In genomic region chr3:37713820-37714204, GRCh38 we compare ENCODE assay signal across 17 cellular contexts.
DNase-seq lines count a peak whose midpoint lies in the region; ATAC-seq and TF ChIP-seq lines count a peak whose summit lies in the region.
"Had no signal": no experiment of that assay in that cellular context is flagged by ENCODE, and none has a peak within 500 bp of the region (broad histone marks: within the 10 kb centered on the region; RNA-seq: fewer than 3 reads in every experiment).

No MANE protein-coding gene starts in this region.

- H3K4me1 Mint-ChIP-seq in MCF 10A (ENCODE audit: insufficient read depth, unreplicated experiment) (peaks cover 4% of the 10 kb centered on the region), neural progenitor cell (peaks cover 22% of the 10 kb centered on the region)
- H3K4me1 Mint-ChIP-seq: CD8-positive, alpha-beta memory T cell had no signal

- H4K20me1 ChIP-seq in neural progenitor cell (ENCODE audit: low read depth) (no peaks in the 10 kb centered on the region), mammary epithelial cell (ENCODE audit: insufficient read depth, low read length) (no peaks in the 10 kb centered on the region)
- H4K20me1 ChIP-seq: BLaER1 had no signal

- TF ChIP-seq EP300 in gastroesophageal sphincter (IDR thresholded peaks at IDR 0.05) = no peak

- no peak overlapping the region for H3K27ac Mint-ChIP-seq in MCF 10A (ENCODE audit: low read depth, unreplicated experiment)
- H3K27ac Mint-ChIP-seq in neural progenitor cell = peak overlapping the region; percentile 28
- H3K27ac Mint-ChIP-seq: CD8-positive, alpha-beta memory T cell had no signal

- intact Hi-C loops in breast epithelium (cut with DNase I; ENCODE audit: low total_unique reads) = no loop called here
- intact Hi-C loops in MCF 10A (cut with micrococcal nuclease) = no loop called here
- intact Hi-C loops in tibial artery (cut with DNase I; ENCODE audit: low total_unique reads) = no loop called here
- intact Hi-C loops in mammary epithelial cell (cut with micrococcal nuclease) = no loop called here

- dilution Hi-C loops in mammary epithelial cell (cut with HindIII; ENCODE audit: low sequenced_read_pairs) = no loop called here

- H3F3A ChIP-seq in neural progenitor cell (ENCODE audit: low read depth) = no peaks in the 10 kb centered on the region

- no peak overlapping the region for H3K4me3 Mint-ChIP-seq in MCF 10A (ENCODE audit: unreplicated experiment)
- no peak overlapping the region for H3K4me3 Mint-ChIP-seq in neural progenitor cell
- H3K4me3 Mint-ChIP-seq: CD8-positive, alpha-beta memory T cell had no signal

- WGBS in gastroesophageal sphincter (ENCODE audit: low coverage in 1 of 2), 2 donors = 0% methylated on average over 1 of the region's 1 CpG; no CpG with 5 or more reads in 1 of the 2 donors
- 100% methylated on average over 1 of the region's 1 CpG for WGBS in mammary epithelial cell (ENCODE audit: low coverage, missing lambda C conversion rate)

- no peaks in the 10 kb centered on the region for H3K9me3 Mint-ChIP-seq in MCF 10A (ENCODE audit: unreplicated experiment)
- H3K9me3 Mint-ChIP-seq in neural progenitor cell = no peaks in the 10 kb centered on the region
- H3K9me3 Mint-ChIP-seq: CD8-positive, alpha-beta memory T cell had no signal

- in situ Hi-C loops in mammary epithelial cell (cut with MboI; ENCODE audit: low sequenced_read_pairs in 2 of 2) = no loop called here

- BruUV-seq in MCF 10A (replicated peaks; lab: Mats Ljungman, UMichigan) (no TSS peak), mammary epithelial cell (replicated peaks; lab: Mats Ljungman, UMichigan) (no TSS peak)

- H3K4me3 ChIP-seq in breast epithelium = no peak overlapping the region
- H3K4me3 ChIP-seq in gastroesophageal sphincter = no peak overlapping the region
- no peak overlapping the region for H3K4me3 ChIP-seq in neural progenitor cell
- H3K4me3 ChIP-seq in tibial artery = peak overlapping the region in 1 of 2 donors; percentile 11
- no peak overlapping the region for H3K4me3 ChIP-seq in mammary epithelial cell (replicated peaks in 1 of 3; ENCODE audit: insufficient read depth in 1 of 3, low read depth in 2 of 3, low read length in 3 of 3)
- H3K4me3 ChIP-seq: BLaER1 had no signal

- ATAC-seq in gastroesophageal sphincter (no peak), HG03565 (IDR thresholded peaks at IDR 0.05; ENCODE audit: unreplicated experiment) (no peak)

- H3K79me2 ChIP-seq in neural progenitor cell (ENCODE audit: low read depth) (no peaks in the 10 kb centered on the region), mammary epithelial cell (ENCODE audit: insufficient read depth, low read length) (no peaks in the 10 kb centered on the region)

- POLR2A ChIA-PET in MCF 10A (lab: Yijun Ruan, JAX) = no interaction called here

- H3K27me3 ChIP-seq in breast epithelium (no peaks in the 10 kb centered on the region), gastroesophageal sphincter (no peaks in the 10 kb centered on the region), neural progenitor cell (no peaks in the 10 kb centered on the region), tibial artery (no peaks in the 10 kb centered on the region), mammary epithelial cell (ENCODE audit: insufficient read depth, low read length) (no peaks in the 10 kb centered on the region)
- H3K27me3 ChIP-seq: BLaER1 had no signal

- CTCF ChIA-PET in MCF 10A (lab: Yijun Ruan, JAX) = interaction anchor here (0.6 kb wide), 1 partner anchor 64 kb away, joined by 3 read pairs; no protein-coding TSS in a partner anchor
- CTCF ChIA-PET in mammary epithelial cell (lab: Charles Lee; ENCODE audit: low non-redundant PET) = no interaction called here

- DNase-seq in breast epithelium (ENCODE audit: low spot score in 2 of 2) (no peak), MCF 10A (ENCODE audit: unreplicated experiment) (no peak), neural progenitor cell (ENCODE audit: low spot score) (no peak), tibial artery (peak in 1 of 2 donors; percentile 60), COLO829 (ENCODE audit: low spot score) (no peak), mammary epithelial cell (no peak)
- DNase-seq: CD8-positive, alpha-beta memory T cell; H7; MM.1S; NCI-H1930; NCI-H2171; NCI-H446 treated with DMSO at 0.1 percent for 48 hours; NCI-H748 treated with DMSO at 0.1 percent for 48 hours had no signal

- H2AFZ ChIP-seq in neural progenitor cell (replicated peaks) = peak overlapping the region; percentile 69
- no peak overlapping the region for H2AFZ ChIP-seq in mammary epithelial cell (ENCODE audit: low read depth, low read length)

- no peak overlapping the region for H3K9ac ChIP-seq in neural progenitor cell
- H3K9ac ChIP-seq in mammary epithelial cell (ENCODE audit: insufficient read depth, low read length) = no peak overlapping the region
- H3K9ac ChIP-seq: BLaER1 had no signal

- TF ChIP-seq POLR2A in breast epithelium (IDR thresholded peaks at IDR 0.05) = no peak
- no peak for TF ChIP-seq POLR2A in gastroesophageal sphincter (IDR thresholded peaks at IDR 0.05)

- no peak overlapping the region for H3K4me2 ChIP-seq in neural progenitor cell
- H3K4me2 ChIP-seq in mammary epithelial cell (ENCODE audit: insufficient read depth, low read depth, low read length) = no peak overlapping the region
- H3K4me2 ChIP-seq: BLaER1 had no signal

- H3K27ac ChIP-seq in breast epithelium (peak overlapping the region; percentile 7 to 43), gastroesophageal sphincter (peak overlapping the region in 3 of 4 donors; percentile 62 to 70 (median 63)), neural progenitor cell (no peak overlapping the region), tibial artery (peak overlapping the region; percentile 75 to 79), mammary epithelial cell (ENCODE audit: insufficient read depth, low read depth, low read length) (no peak overlapping the region)
- H3K27ac ChIP-seq: 22Rv1, BLaER1 had no signal

- H3K9me3 ChIP-seq in breast epithelium = no peaks in the 10 kb centered on the region
- no peaks in the 10 kb centered on the region for H3K9me3 ChIP-seq in gastroesophageal sphincter
- no peaks in the 10 kb centered on the region for H3K9me3 ChIP-seq in neural progenitor cell (ENCODE audit: low read depth)
- no peaks in the 10 kb centered on the region for H3K9me3 ChIP-seq in tibial artery
- H3K9me3 ChIP-seq in mammary epithelial cell (replicated peaks; ENCODE audit: insufficient read depth, low read length) = no peaks in the 10 kb centered on the region
- H3K9me3 ChIP-seq: BLaER1 had no signal

- H3K36me3 Mint-ChIP-seq in MCF 10A (ENCODE audit: insufficient read depth, unreplicated experiment) (peaks cover 1% of the 10 kb centered on the region), neural progenitor cell (no peaks in the 10 kb centered on the region)
- H3K36me3 Mint-ChIP-seq: CD8-positive, alpha-beta memory T cell had no signal

- H3K36me3 ChIP-seq in breast epithelium = no peaks in the 10 kb centered on the region
- peaks cover 0 to 23% of the 10 kb centered on the region in 2 donors for H3K36me3 ChIP-seq in gastroesophageal sphincter
- no peaks in the 10 kb centered on the region for H3K36me3 ChIP-seq in neural progenitor cell
- peaks cover 0 to 6% (median 0%) of the 10 kb centered on the region in 3 donors for H3K36me3 ChIP-seq in tibial artery
- no peaks in the 10 kb centered on the region for H3K36me3 ChIP-seq in mammary epithelial cell (ENCODE audit: insufficient read depth, low read length)
- H3K36me3 ChIP-seq: BLaER1 had no signal

- TF ChIP-seq CTCF in breast epithelium (IDR thresholded peaks at IDR 0.05) (no peak), MCF 10A (IDR thresholded peaks at IDR 0.05; ENCODE audit: unreplicated experiment) (no peak), gastroesophageal sphincter (IDR thresholded peaks at IDR 0.05) (no peak), neural progenitor cell (IDR thresholded peaks at IDR 0.05) (no peak), tibial artery (IDR thresholded peaks at IDR 0.05) (no peak), mammary epithelial cell (conservative IDR thresholded peaks at IDR 0.05 in 1 of 2, IDR thresholded peaks at IDR 0.05 in 1 of 2; ENCODE audit: extremely low read depth in 1 of 2, insufficient read depth in 1 of 2, low read depth in 1 of 2, low read length in 2 of 2) (no peak)

- H3K27me3 Mint-ChIP-seq in MCF 10A (ENCODE audit: insufficient read depth, unreplicated experiment) (peaks cover 11% of the 10 kb centered on the region), neural progenitor cell (ENCODE audit: insufficient read depth, low read depth) (peaks cover 7% of the 10 kb centered on the region)

- H3K4me1 ChIP-seq in breast epithelium (no peaks in the 10 kb centered on the region), gastroesophageal sphincter (peaks cover 0 to 32% (median 15%) of the 10 kb centered on the region in 3 donors), neural progenitor cell (peaks cover 10% of the 10 kb centered on the region), tibial artery (peaks cover 0 to 63% (median 39%) of the 10 kb centered on the region in 4 donors), mammary epithelial cell (ENCODE audit: insufficient read depth, low read length) (no peaks in the 10 kb centered on the region)
- H3K4me1 ChIP-seq: BLaER1 had no signal

Comparison
In these comparisons a context has a peak if more than half of its experiments do, and no peak if none do; other contexts are left out.
1. H3K27ac ChIP-seq: peak in breast epithelium (2 of 2), gastroesophageal sphincter (3 of 4) and tibial artery (2 of 2); none in neural progenitor cell (single experiment) and mammary epithelial cell (single experiment).